8 cellular contexts compared by ENCODE assay signal in the genomic region with DNA sequence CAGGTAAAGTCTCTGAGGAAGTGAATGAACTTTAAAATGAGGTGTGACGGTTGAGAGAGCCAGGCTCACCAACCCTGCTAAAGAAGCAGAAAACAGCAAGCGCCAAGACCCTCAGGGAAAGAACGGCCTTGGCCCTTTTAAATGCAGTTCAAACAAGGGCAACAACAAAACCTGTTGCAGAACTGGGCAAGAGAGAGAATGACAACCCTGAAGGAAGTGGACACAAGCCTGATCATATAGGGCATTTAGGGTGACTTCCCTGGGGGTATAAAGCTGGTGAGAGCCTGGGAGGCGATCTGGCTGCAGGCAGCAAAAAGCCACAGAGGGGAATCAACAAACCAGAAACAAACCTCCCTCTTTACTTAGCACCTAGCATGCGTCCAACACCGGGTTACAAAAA. TPM values are rescaled to one million over a fixed set of nuclear protein-coding genes. Genes with fewer than 3 reads are reported as not detected.
A peak's percentile ranks its signal among the peaks of the same experiment; 100 is the strongest.
DNase-seq lines count a peak whose midpoint lies in the region; ATAC-seq and TF ChIP-seq lines count a peak whose summit lies in the region.

No MANE protein-coding gene starts in this region.

- peak overlapping the region; percentile 96 for H3K4me3 Mint-ChIP-seq in stimulated activated naive CD8-positive, alpha-beta T cell treated with anti-CD3 and anti-CD28 coated beads, Interleukin-15, Interleukin-2, amounts not matched to agents 100 ng/mL and 50 ng/mL, for 24 hours
- peak overlapping the region; percentile 89 for H3K4me3 Mint-ChIP-seq in central memory CD8-positive, alpha-beta T cell

- peaks cover 0 to 26% of the 10 kb centered on the region in 2 donors for H3K4me1 ChIP-seq in muscle layer of duodenum (ENCODE audit: control insufficient read depth in 1 of 2, insufficient read depth in 2 of 2, low read length in 2 of 2)
- peaks cover 13 to 49% of the 10 kb centered on the region in 2 donors for H3K4me1 ChIP-seq in left lung

- H3K27ac ChIP-seq in muscle layer of duodenum (ENCODE audit: low read length) (peak overlapping the region; percentile 37), left lung (peak overlapping the region in 1 of 2 donors; percentile 94)

- no peaks in the 10 kb centered on the region for H3K36me3 ChIP-seq in muscle layer of duodenum (ENCODE audit: control insufficient read depth in 1 of 2, insufficient read depth in 2 of 2, low read length in 2 of 2)
- no peaks in the 10 kb centered on the region for H3K36me3 ChIP-seq in left lung

- H3K27me3 Mint-ChIP-seq in stimulated activated naive CD8-positive, alpha-beta T cell treated with anti-CD3 and anti-CD28 coated beads, Interleukin-15, Interleukin-2, amounts not matched to agents 100 ng/mL and 50 ng/mL, for 24 hours = no peaks in the 10 kb centered on the region
- no peaks in the 10 kb centered on the region for H3K27me3 Mint-ChIP-seq in central memory CD8-positive, alpha-beta T cell

- intact Hi-C loops in left lung (cut with DNase I) = no loop called here

- H3K9me3 ChIP-seq in muscle layer of duodenum (ENCODE audit: control insufficient read depth in 1 of 2, low read length in 2 of 2) = no peaks in the 10 kb centered on the region
- H3K9me3 ChIP-seq in left lung = no peaks in the 10 kb centered on the region

- DNase-seq in stimulated activated naive CD8-positive, alpha-beta T cell treated with anti-CD3 and anti-CD28 coated beads, Interleukin-15, Interleukin-2, amounts not matched to agents 100 U/mL and 50 U/mL, for 24 hours = no peak
- DNase-seq in central memory CD8-positive, alpha-beta T cell (ENCODE audit: low spot score in 2 of 2) = no peak
- DNase-seq in left lung (no peak), HCEC 1CT (no peak), NCI-H510A (lab: John Stamatoyannopoulos, UW) (no peak)
- DNase-seq in stimulated activated CD4-positive, alpha-beta T cell treated with anti-CD3 and anti-CD28 coated beads, Interleukin-4, amount 100 ng/mL, for 1 hour = no peak

- peaks cover 40% of the 10 kb centered on the region for H3K4me1 Mint-ChIP-seq in stimulated activated naive CD8-positive, alpha-beta T cell treated with anti-CD3 and anti-CD28 coated beads, Interleukin-15, Interleukin-2, amounts not matched to agents 100 ng/mL and 50 ng/mL, for 24 hours (ENCODE audit: low read depth)
- peaks cover 22% of the 10 kb centered on the region for H3K4me1 Mint-ChIP-seq in central memory CD8-positive, alpha-beta T cell

- H3K27ac Mint-ChIP-seq in stimulated activated naive CD8-positive, alpha-beta T cell treated with anti-CD3 and anti-CD28 coated beads, Interleukin-15, Interleukin-2, amounts not matched to agents 100 ng/mL and 50 ng/mL, for 24 hours = peak overlapping the region; percentile 95
- peak overlapping the region; percentile 90 for H3K27ac Mint-ChIP-seq in central memory CD8-positive, alpha-beta T cell (ENCODE audit: low read depth)

- ATAC-seq in stimulated activated naive CD8-positive, alpha-beta T cell treated with anti-CD3 and anti-CD28 coated beads, Interleukin-15, Interleukin-2, amounts not matched to agents 100 U/mL and 50 U/mL, for 24 hours = no peak
- ATAC-seq in central memory CD8-positive, alpha-beta T cell (replicated peaks; ENCODE audit: extremely low read depth, poor library complexity, severe bottlenecking) = no peak
- no peak for ATAC-seq in left lung

- no peaks in the 10 kb centered on the region for H3K9me3 Mint-ChIP-seq in stimulated activated naive CD8-positive, alpha-beta T cell treated with anti-CD3 and anti-CD28 coated beads, Interleukin-15, Interleukin-2, amounts not matched to agents 100 ng/mL and 50 ng/mL, for 24 hours
- H3K9me3 Mint-ChIP-seq in central memory CD8-positive, alpha-beta T cell = no peaks in the 10 kb centered on the region

- H3K27me3 ChIP-seq in muscle layer of duodenum (ENCODE audit: low read depth, low read length) (no peaks in the 10 kb centered on the region), left lung (no peaks in the 10 kb centered on the region)

- peaks cover 6% of the 10 kb centered on the region for H3K36me3 Mint-ChIP-seq in stimulated activated naive CD8-positive, alpha-beta T cell treated with anti-CD3 and anti-CD28 coated beads, Interleukin-15, Interleukin-2, amounts not matched to agents 100 ng/mL and 50 ng/mL, for 24 hours (ENCODE audit: low read depth)
- peaks cover 8% of the 10 kb centered on the region for H3K36me3 Mint-ChIP-seq in central memory CD8-positive, alpha-beta T cell (ENCODE audit: insufficient read depth)

- TF ChIP-seq CTCF in left lung (IDR thresholded peaks at IDR 0.05) = no peak

- H3K4me3 ChIP-seq in muscle layer of duodenum (ENCODE audit: low read depth in 1 of 2, low read length in 2 of 2) (peak overlapping the region; percentile 86 to 87), left lung (peak overlapping the region in 1 of 2 donors; percentile 65)

RNA-seq across cellular contexts. Expression of a gene that starts 1.0 kb away (rescaled TPM):
- total RNA-seq in left lung = 10 to 100 TPM; 18.7 to 33.3 TPM
